Comparison of ENCODE assay signal across 3 cellular contexts in the genomic region with DNA sequence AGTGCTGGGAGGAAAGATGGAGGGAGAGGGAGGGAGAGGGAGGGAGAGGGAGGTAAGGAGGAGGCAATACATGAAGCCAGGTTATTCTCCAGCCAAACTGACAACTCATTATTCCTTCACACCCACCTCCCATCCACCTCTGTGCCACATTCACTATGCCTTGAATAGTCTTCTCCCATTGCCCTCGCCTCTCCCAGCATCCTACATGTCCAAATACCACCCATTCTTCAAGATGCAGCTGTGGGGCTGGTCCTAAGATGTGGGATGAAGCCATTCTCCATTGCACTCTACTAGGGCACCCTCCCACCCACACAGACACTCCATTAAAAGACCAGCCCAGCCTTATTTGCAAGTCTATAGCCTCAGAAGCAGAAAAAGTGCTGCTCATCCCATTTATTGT.
"Had no signal": no experiment of that assay in that cellular context is flagged by ENCODE, and none has a peak within 500 bp of the region (broad histone marks: within the 10 kb centered on the region; RNA-seq: fewer than 3 reads in every experiment).

No MANE protein-coding gene starts in this region.

- H3K4me3 ChIP-seq: GM12878 had no signal

- DNase-seq: GDM1, GF-D8 had no signal
